8 cellular contexts compared by ENCODE assay signal in genomic region chr10:43648083-43648391, GRCh38. TPM values are rescaled to one million over a fixed set of nuclear protein-coding genes. Genes with fewer than 3 reads are reported as not detected.
A peak's percentile ranks its signal among the peaks of the same experiment; 100 is the strongest.
DNase-seq lines count a peak whose midpoint lies in the region; ATAC-seq and TF ChIP-seq lines count a peak whose summit lies in the region.

No MANE protein-coding gene starts in this region.

- H3F3A ChIP-seq in PC-3 (ENCODE audit: low read length, unreplicated experiment) = no peaks in the 10 kb centered on the region

- H3K79me2 ChIP-seq in PC-3 (ENCODE audit: low read length) = no peaks in the 10 kb centered on the region

- H3K36me3 ChIP-seq in PC-3 (ENCODE audit: low read depth, low read length) = peaks cover 35% of the 10 kb centered on the region
- peaks cover 30 to 42% (median 34%) of the 10 kb centered on the region in 4 donors for H3K36me3 ChIP-seq in esophagus muscularis mucosa
- H3K36me3 ChIP-seq in psoas muscle (ENCODE audit: insufficient read depth in 1 of 2, low read depth in 1 of 2) = peaks cover 29 to 33% of the 10 kb centered on the region in 2 donors

- H3K27me3 ChIP-seq in PC-3 (ENCODE audit: low read length) = no peaks in the 10 kb centered on the region; the same call in 1 of the 2 replicates
- peaks cover 0 to 3% (median 0%) of the 10 kb centered on the region in 4 donors for H3K27me3 ChIP-seq in esophagus muscularis mucosa
- H3K27me3 ChIP-seq in psoas muscle (ENCODE audit: insufficient read depth in 3 of 3, low read length in 2 of 3) = no peaks in the 10 kb centered on the region

- ATAC-seq in PC-3 (no peak), psoas muscle (peak in 1 of 4 donors; percentile 1), HG03354 (IDR thresholded peaks at IDR 0.05; ENCODE audit: poor library complexity, severe bottlenecking, unreplicated experiment) (no peak)

- peaks cover 10% of the 10 kb centered on the region; the same call in 1 of the 2 replicates for H3K4me1 ChIP-seq in PC-3 (ENCODE audit: insufficient read depth, low read length)
- peaks cover 7 to 17% (median 13%) of the 10 kb centered on the region in 4 donors for H3K4me1 ChIP-seq in esophagus muscularis mucosa
- no peaks in the 10 kb centered on the region for H3K4me1 ChIP-seq in psoas muscle

- TF ChIP-seq CTCF in GM12865 (IDR thresholded peaks at IDR 0.05; ENCODE audit: insufficient read depth, low read depth, low read length, missing control alignments) (no peak), PC-3 (conservative IDR thresholded peaks at IDR 0.05; ENCODE audit: low read depth, low read length) (no peak), esophagus muscularis mucosa (IDR thresholded peaks at IDR 0.05) (no peak), psoas muscle (IDR thresholded peaks at IDR 0.05) (no peak)

- no TSS peak for BruUV-seq in PC-3 (replicated peaks; lab: Mats Ljungman, UMichigan)

- no peak for TF ChIP-seq EP300 in esophagus muscularis mucosa (IDR thresholded peaks at IDR 0.05)

- TF ChIP-seq POLR2A in esophagus muscularis mucosa (IDR thresholded peaks at IDR 0.05; ENCODE audit: low read depth) = no peak

- peak overlapping the region; percentile 99 for H2AFZ ChIP-seq in PC-3 (ENCODE audit: low read length)

- peak overlapping the region; percentile 95 for H3K4me2 ChIP-seq in PC-3 (ENCODE audit: low read length)

- H4K20me1 ChIP-seq in PC-3 (ENCODE audit: low read length) = no peaks in the 10 kb centered on the region

- 48% methylated on average over 9 of the region's 9 CpGs for WGBS in esophagus muscularis mucosa
- WGBS in psoas muscle, 3 donors = 16 to 25% (median 17%) methylated on average over 9 of the region's 9 CpGs

- no peak overlapping the region for H3K27ac ChIP-seq in PC-3 (ENCODE audit: low read length)
- peak overlapping the region; percentile 79 to 89 (median 82) for H3K27ac ChIP-seq in esophagus muscularis mucosa (replicated peaks in 1 of 4)
- peak overlapping the region; percentile 90 for H3K27ac ChIP-seq in psoas muscle

- H3K9ac ChIP-seq in PC-3 (ENCODE audit: low read length) = peak overlapping the region; percentile 79

- DNase-seq in GM12865 (ENCODE audit: low read depth) (no peak), PC-3 (no peak), esophagus muscularis mucosa (ENCODE audit: extremely low spot score) (no peak), psoas muscle (no peak), iPS-NIHi11 (ENCODE audit: low spot score) (no peak), AG08396 (ENCODE audit: low spot score) (no peak)
- no peak for DNase-seq in activated effector memory CD4-positive, alpha-beta T cell treated with anti-CD3 and anti-CD28 coated beads, Interleukin-2, amount 50 U/mL, for 16 hours

- CTCF ChIA-PET in PC-3 (lab: Charles Lee) = no interaction called here

- no peaks in the 10 kb centered on the region for H3K9me2 ChIP-seq in PC-3 (replicated peaks; ENCODE audit: low read length)

- H3K9me3 ChIP-seq in PC-3 (ENCODE audit: low read length) (peaks cover 36% of the 10 kb centered on the region), esophagus muscularis mucosa (peaks cover 17 to 40% (median 37%) of the 10 kb centered on the region in 4 donors), psoas muscle (peaks cover 44% of the 10 kb centered on the region)

- POLR2A ChIA-PET in PC-3 (lab: Charles Lee; ENCODE audit: unreplicated experiment) = no interaction called here

- intact Hi-C loops in PC-3 (cut with micrococcal nuclease) (loop anchor here (2.0 kb wide), 1 partner anchor 73 kb away; the partner anchor contains the start of gene ZNF239), esophagus muscularis mucosa (cut with DNase I) (no loop called here), psoas muscle (cut with DNase I) (loop anchor here (5.0 to 10.0 kb wide), 2 partner anchors 41 to 73 kb away; partner anchors contain the start of genes ZNF239 (in 1 of the 2) and ZNF485 (in 1 of the 2))

- H3K4me3 ChIP-seq in GM12865 (ENCODE audit: low read depth, low read length) = peak overlapping the region; percentile 68
- peak overlapping the region; percentile 80 for H3K4me3 ChIP-seq in PC-3 (ENCODE audit: low read length)
- peak overlapping the region; percentile 71 to 90 (median 80) for H3K4me3 ChIP-seq in esophagus muscularis mucosa
- H3K4me3 ChIP-seq in psoas muscle = peak overlapping the region; percentile 92

RNA-seq across cellular contexts. Expression of gene ZNF32, which starts 0.6 kb away (rescaled TPM):
- total RNA-seq in PC-3 (2014; rRNA removed) (14.3 and 16.7 TPM in 2 replicates), esophagus muscularis mucosa (10 to 100 TPM; 54.8 to 77.7 (median 57.4) TPM), psoas muscle (10 to 100 TPM; 46.5 to 55.5 (median 50.5) TPM)
- 100 to 1,000 TPM in 1 of 3 donors, 10 to 100 TPM in 2; 69.9 to 145 (median 75.9) TPM for polyA plus RNA-seq in psoas muscle

RNA-seq across cellular contexts. Expression of gene ZNF485, which starts 41.8 kb away (rescaled TPM):
- 1.2 and 1.3 TPM in 2 replicates for total RNA-seq in PC-3 (2014; rRNA removed)
- total RNA-seq in esophagus muscularis mucosa = 1 to 10 TPM; 1.9 to 2.8 (median 2.2) TPM
- total RNA-seq in psoas muscle = 1 to 10 TPM; 3.4 to 6.4 (median 3.9) TPM
- 1 to 10 TPM; 3.1 to 8.2 (median 7.0) TPM for polyA plus RNA-seq in psoas muscle
